8 cellular contexts compared by ENCODE assay signal in the genomic region with DNA sequence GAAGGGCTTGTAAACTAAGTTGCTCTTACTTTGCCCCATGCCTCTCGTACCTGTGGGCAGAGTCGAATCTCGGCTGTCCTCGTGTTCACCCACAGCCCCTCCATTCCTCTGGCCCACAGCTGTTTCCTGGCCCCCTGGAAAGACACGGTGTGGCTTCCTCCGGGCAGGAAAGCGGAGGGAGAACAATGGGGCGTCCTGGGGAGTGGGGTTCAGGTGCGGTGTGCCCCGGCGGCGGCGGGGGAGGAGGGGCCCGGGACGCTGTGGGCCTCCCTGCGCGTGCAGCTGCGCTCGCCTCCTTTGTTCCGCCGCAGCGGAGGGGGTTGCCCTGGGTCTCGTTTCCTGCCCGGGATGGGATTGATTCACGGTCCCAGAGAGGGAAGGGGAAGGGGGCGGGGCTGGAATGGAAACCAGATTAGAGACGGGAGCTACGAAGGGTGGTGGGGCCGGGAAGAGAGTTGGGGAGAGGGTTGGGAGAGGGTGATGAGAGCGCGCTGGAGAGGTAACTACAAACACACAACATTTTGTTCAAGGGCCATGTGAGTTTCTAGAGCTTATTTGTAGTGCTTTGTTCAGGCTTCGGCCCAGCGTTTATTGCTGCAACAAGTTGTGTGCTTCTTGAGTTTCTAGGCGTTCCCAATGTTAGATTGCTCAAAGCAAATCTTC. TPM values are rescaled to one million over a fixed set of nuclear protein-coding genes. Genes with fewer than 3 reads are reported as not detected.
DNase-seq lines count a peak whose midpoint lies in the region; ATAC-seq and TF ChIP-seq lines count a peak whose summit lies in the region.

No MANE protein-coding gene starts in this region.

- H3K27ac ChIP-seq in psoas muscle, result peak overlapping the region; percentile 46

- H3K27ac Mint-ChIP-seq in activated naive CD8-positive, alpha-beta T cell, result no peak overlapping the region

- no peaks in the 10 kb centered on the region for H3K36me3 Mint-ChIP-seq in activated naive CD8-positive, alpha-beta T cell

- H3K4me3 Mint-ChIP-seq in activated naive CD8-positive, alpha-beta T cell, result peak overlapping the region; percentile 87

- peaks cover 0 to 17% (median 0%) of the 10 kb centered on the region in 3 donors for H3K27me3 ChIP-seq in psoas muscle (ENCODE audit: insufficient read depth in 3 of 3, low read length in 2 of 3)

- H3K27me3 Mint-ChIP-seq in activated naive CD8-positive, alpha-beta T cell, result peaks cover 2% of the 10 kb centered on the region

- TF ChIP-seq CTCF in psoas muscle (IDR thresholded peaks at IDR 0.05), result no peak

- intact Hi-C loops in left ventricle myocardium superior (cut with micrococcal nuclease), result no loop called here
- intact Hi-C loops in psoas muscle (cut with DNase I), result no loop called here

- no peaks in the 10 kb centered on the region for H3K9me3 Mint-ChIP-seq in activated naive CD8-positive, alpha-beta T cell (ENCODE audit: low read depth)

- no peaks in the 10 kb centered on the region for H3K4me1 ChIP-seq in psoas muscle

- H3K4me3 ChIP-seq in psoas muscle, result peak overlapping the region; percentile 82

- DNase-seq in DMS153 treated with DMSO at 0.1 percent for 48 hours (lab: John Stamatoyannopoulos, UW; ENCODE audit: unreplicated experiment), result peak; percentile 60
- peak; percentile 35 for DNase-seq in NCI-H82 treated with DMSO at 0.1 percent for 48 hours (lab: John Stamatoyannopoulos, UW; ENCODE audit: unreplicated experiment)
- peak; percentile 75 for DNase-seq in left ventricle myocardium superior
- peak; percentile 59 to 64 for DNase-seq in psoas muscle
- DNase-seq in globus pallidus (ENCODE audit: low spot score), result no peak
- no peak for DNase-seq in NK-92 treated with Interleukin-12 subunit alpha and Interleukin-12 subunit beta, amount 100 ng/mL, for 24 hours (lab: John Stamatoyannopoulos, UW)

- H3K4me1 Mint-ChIP-seq in activated naive CD8-positive, alpha-beta T cell (ENCODE audit: low read depth), result peaks cover 19% of the 10 kb centered on the region

- H3K36me3 ChIP-seq in psoas muscle (ENCODE audit: insufficient read depth in 1 of 2, low read depth in 1 of 2), result no peaks in the 10 kb centered on the region

- ATAC-seq in HG02678 (IDR thresholded peaks at IDR 0.05; ENCODE audit: unreplicated experiment), result peak; percentile 20
- ATAC-seq in left ventricle myocardium superior, result peak; percentile 67
- peak; percentile 38 to 72 (median 48) for ATAC-seq in psoas muscle

- H3K9me3 ChIP-seq in psoas muscle, result no peaks in the 10 kb centered on the region

- 4 to 14% (median 5%) methylated on average over 33 to 34 of the region's 34 CpGs for WGBS in psoas muscle, 3 donors

RNA-seq across cellular contexts. Expression of a gene that starts 0.8 kb away (rescaled TPM):
- total RNA-seq in left ventricle myocardium superior, result 16.0 TPM
- total RNA-seq in psoas muscle, result 10 to 100 TPM in 2 of 4 donors, 1 to 10 TPM in 2; 7.9 to 14.1 (median 11.2) TPM
- polyA plus RNA-seq in psoas muscle, result 1 to 10 TPM; 4.4 to 5.8 (median 4.9) TPM

Comparison
In these comparisons a context has a peak if more than half of its experiments do, and no peak if none do; other contexts are left out.
1. DNase-seq: peak in DMS153 treated with DMSO at 0.1 percent for 48 hours (single experiment), NCI-H82 treated with DMSO at 0.1 percent for 48 hours (single experiment), left ventricle myocardium superior (single experiment) and psoas muscle (2 of 2); none in globus pallidus (single experiment) and NK-92 treated with Interleukin-12 subunit alpha and Interleukin-12 subunit beta, amount 100 ng/mL, for 24 hours (single experiment).
2. Peak in every context shown above with its lines, with median percentiles within 50 percentile points of each other: ATAC-seq.